Comparison of ENCODE assay signal across 17 cellular contexts in genomic region chr11:126992065-126992803, GRCh38. TPM values are rescaled to one million over a fixed set of nuclear protein-coding genes. Genes with fewer than 3 reads are reported as not detected.
DNase-seq lines count a peak whose midpoint lies in the region; ATAC-seq and TF ChIP-seq lines count a peak whose summit lies in the region.
"Had no signal": no experiment of that assay in that cellular context is flagged by ENCODE, and none has a peak within 500 bp of the region (broad histone marks: within the 10 kb centered on the region; RNA-seq: fewer than 3 reads in every experiment).

No MANE protein-coding gene starts in this region.

- no peaks in the 10 kb centered on the region for H3K9me3 Mint-ChIP-seq in MCF 10A (ENCODE audit: unreplicated experiment)

- CTCF ChIA-PET in MCF 10A (lab: Yijun Ruan, JAX), result interaction anchor here (0.6 to 8.4 kb wide), 10 partner anchors 14 to 1082 kb away, joined by 3 to 116 read pairs (median 4); no protein-coding TSS in a partner anchor

- ATAC-seq in foreskin keratinocyte, result peak; percentile 89

- peaks cover 64% of the 10 kb centered on the region for H3K27me3 Mint-ChIP-seq in MCF 10A (ENCODE audit: insufficient read depth, unreplicated experiment)

- H3K4me1 ChIP-seq in breast epithelium, result no peaks in the 10 kb centered on the region
- peaks cover 37% of the 10 kb centered on the region for H3K4me1 ChIP-seq in adipocyte (ENCODE audit: control insufficient read depth, insufficient read depth, low read length)
- no peaks in the 10 kb centered on the region for H3K4me1 ChIP-seq in foreskin keratinocyte
- H3K4me1 ChIP-seq: testis had no signal

- H3K27ac ChIP-seq in breast epithelium (no peak overlapping the region), foreskin keratinocyte (peak overlapping the region; percentile 25)
- H3K27ac ChIP-seq: 22Rv1, coronary artery, hepatocyte, HL-60, testis had no signal

- no peaks in the 10 kb centered on the region for H3K36me3 Mint-ChIP-seq in MCF 10A (ENCODE audit: insufficient read depth, unreplicated experiment)

- no peak overlapping the region for H3K4me3 ChIP-seq in breast epithelium
- peak overlapping the region; percentile 41 for H3K4me3 ChIP-seq in adipocyte (ENCODE audit: low read length)
- H3K4me3 ChIP-seq: coronary artery, hepatocyte, right atrium auricular region, testis had no signal

- H3K9me3 ChIP-seq in breast epithelium (no peaks in the 10 kb centered on the region), adipocyte (ENCODE audit: control insufficient read depth, low read length) (no peaks in the 10 kb centered on the region)
- H3K9me3 ChIP-seq: right atrium auricular region, testis had no signal

- peak overlapping the region; percentile 44 for H3K9ac ChIP-seq in adipocyte (ENCODE audit: low read length)

- POLR2A ChIA-PET in MCF 10A (lab: Yijun Ruan, JAX), result no interaction called here

- peaks cover 0 to under 1% of the 10 kb centered on the region in 2 donors for H3K27me3 ChIP-seq in breast epithelium
- no peaks in the 10 kb centered on the region for H3K27me3 ChIP-seq in adipocyte (replicated peaks; ENCODE audit: control insufficient read depth, insufficient read depth, low read length)
- no peaks in the 10 kb centered on the region for H3K27me3 ChIP-seq in foreskin keratinocyte
- H3K27me3 ChIP-seq: right atrium auricular region, testis had no signal

- H3K27ac Mint-ChIP-seq in MCF 10A (ENCODE audit: low read depth, unreplicated experiment), result no peak overlapping the region

- TF ChIP-seq POLR2A in breast epithelium (IDR thresholded peaks at IDR 0.05), result no peak

- DNase-seq in MCF 10A (ENCODE audit: unreplicated experiment) (peak; percentile 3), breast epithelium (ENCODE audit: low spot score in 2 of 2) (no peak), adipocyte (ENCODE audit: low read depth) (peak; percentile 88), foreskin keratinocyte (peak; percentile 40 to 91), superior temporal gyrus (ENCODE audit: extremely low spot score) (peak; percentile 58), dermis blood vessel endothelial cell (no peak), NCI-H146 treated with DMSO at 0.1 percent for 48 hours (lab: John Stamatoyannopoulos, UW; ENCODE audit: unreplicated experiment) (no peak), NCI-H774 (lab: John Stamatoyannopoulos, UW) (no peak)
- DNase-seq: activated CD4-positive, alpha-beta T cell treated with anti-CD3 and anti-CD28 coated beads for 1 hour; activated effector memory CD4-positive, alpha-beta T cell treated with Interleukin-2 at 50 U/mL for 16 hours; NCI-H1105; testis had no signal

- intact Hi-C loops in MCF 10A (cut with micrococcal nuclease) (no loop called here), breast epithelium (cut with DNase I; ENCODE audit: low total_unique reads) (no loop called here)

- H3K4me1 Mint-ChIP-seq in MCF 10A (ENCODE audit: insufficient read depth, unreplicated experiment), result no peaks in the 10 kb centered on the region

- BruUV-seq in MCF 10A (replicated peaks; lab: Mats Ljungman, UMichigan), result no TSS peak

- TF ChIP-seq CTCF in MCF 10A (IDR thresholded peaks at IDR 0.05; ENCODE audit: unreplicated experiment) (no peak), breast epithelium (IDR thresholded peaks at IDR 0.05) (no peak), foreskin keratinocyte (conservative IDR thresholded peaks at IDR 0.05) (no peak)

- H3K4me3 Mint-ChIP-seq in MCF 10A (ENCODE audit: unreplicated experiment), result no peak overlapping the region

- no peaks in the 10 kb centered on the region for H3K36me3 ChIP-seq in breast epithelium
- no peaks in the 10 kb centered on the region for H3K36me3 ChIP-seq in adipocyte (ENCODE audit: control insufficient read depth, insufficient read depth, low read length, severe bottlenecking)
- H3K36me3 ChIP-seq: right atrium auricular region had no signal

RNA-seq across cellular contexts. Expression of gene KIRREL3, which starts 8.3 kb away (rescaled TPM):
- not detected in 2 replicates for total RNA-seq in MCF 10A (2022)
- total RNA-seq in breast epithelium, result under 1 TPM in 2 of 3 donors, not detected in 1; 0.32 to 0.33 TPM
- total RNA-seq in foreskin keratinocyte, result 0.03 TPM in 1 of 2 replicates, not detected in the other
- polyA plus RNA-seq in foreskin keratinocyte, result 0.08 TPM in 1 of 2 replicates, not detected in the other
- total RNA-seq in dermis blood vessel endothelial cell, result not detected in 2 replicates

Comparison
In these comparisons a context has a peak if more than half of its experiments do, and no peak if none do; other contexts are left out.
1. DNase-seq: peak in MCF 10A (single experiment), adipocyte (single experiment), foreskin keratinocyte (2 of 2) and superior temporal gyrus (single experiment); none in breast epithelium (0 of 2), dermis blood vessel endothelial cell (single experiment), NCI-H146 treated with DMSO at 0.1 percent for 48 hours (single experiment) and NCI-H774 (single experiment).